In the genomic region with DNA sequence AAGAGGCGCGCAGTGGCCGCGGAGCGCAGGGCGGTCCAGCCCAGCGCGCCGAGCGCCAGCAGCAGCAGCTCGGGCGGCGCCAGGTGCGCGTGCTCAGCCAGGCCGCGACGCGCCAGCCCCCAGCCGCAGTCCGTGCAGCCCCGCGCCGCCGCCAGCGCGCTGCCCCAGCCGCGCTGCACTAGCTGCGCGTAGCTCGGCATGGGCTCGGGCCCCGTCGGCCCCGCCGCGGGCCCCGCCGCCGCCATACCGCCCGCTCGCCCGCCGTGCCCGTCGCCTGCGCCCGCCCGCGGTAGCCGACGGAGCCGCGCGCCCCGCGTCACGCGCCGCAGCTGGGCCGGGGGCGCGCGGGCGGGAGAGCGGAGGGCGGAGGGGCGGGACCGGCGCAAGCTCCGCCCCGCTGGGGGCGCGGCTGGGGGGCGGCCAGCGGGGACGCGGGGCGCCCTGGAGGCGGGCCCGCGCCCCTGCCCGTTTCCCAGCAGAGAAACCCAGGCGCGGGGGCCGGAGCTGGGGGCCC, we compare ENCODE assay signal across 8 cellular contexts. TPM values are rescaled to one million over a fixed set of nuclear protein-coding genes. Genes with fewer than 3 reads are reported as not detected.
DNase-seq lines count a peak whose midpoint lies in the region; ATAC-seq and TF ChIP-seq lines count a peak whose summit lies in the region.

A gene with protein sequence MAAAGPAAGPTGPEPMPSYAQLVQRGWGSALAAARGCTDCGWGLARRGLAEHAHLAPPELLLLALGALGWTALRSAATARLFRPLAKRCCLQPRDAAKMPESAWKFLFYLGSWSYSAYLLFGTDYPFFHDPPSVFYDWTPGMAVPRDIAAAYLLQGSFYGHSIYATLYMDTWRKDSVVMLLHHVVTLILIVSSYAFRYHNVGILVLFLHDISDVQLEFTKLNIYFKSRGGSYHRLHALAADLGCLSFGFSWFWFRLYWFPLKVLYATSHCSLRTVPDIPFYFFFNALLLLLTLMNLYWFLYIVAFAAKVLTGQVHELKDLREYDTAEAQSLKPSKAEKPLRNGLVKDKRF (minus strand): TSS at position 331 of the 514 bp plus-strand sequence. CDS start 86 bp downstream, at position 245.

- peaks cover 11% of the 10 kb centered on the region for H3K4me1 Mint-ChIP-seq in neural progenitor cell

- H3K79me2 ChIP-seq in neural progenitor cell (ENCODE audit: low read depth): no peaks in the 10 kb centered on the region

- peaks cover 27% of the 10 kb centered on the region for H3F3A ChIP-seq in neural progenitor cell (ENCODE audit: low read depth)

- ATAC-seq in GM18858 (IDR thresholded peaks at IDR 0.05; ENCODE audit: unreplicated experiment): no peak

- H3K36me3 ChIP-seq in neural progenitor cell: no peaks in the 10 kb centered on the region

- peak within 1 kb of the TSS; percentile 92 for H3K4me2 ChIP-seq in neural progenitor cell

- H3K4me3 ChIP-seq in neural progenitor cell: peak within 1 kb of the TSS; percentile 95

- no peak within 1 kb of the TSS for H3K27ac Mint-ChIP-seq in neural progenitor cell

- H3K4me3 Mint-ChIP-seq in neural progenitor cell: peak within 1 kb of the TSS; percentile 90

- peak within 1 kb of the TSS; percentile 82 for H2AFZ ChIP-seq in neural progenitor cell (replicated peaks)

- no peaks in the 10 kb centered on the region for H3K9me3 Mint-ChIP-seq in neural progenitor cell

- peaks cover 4% of the 10 kb centered on the region for H3K27me3 Mint-ChIP-seq in neural progenitor cell (ENCODE audit: insufficient read depth, low read depth)

- TF ChIP-seq CTCF in neural progenitor cell (IDR thresholded peaks at IDR 0.05): no peak

- H3K9me3 ChIP-seq in neural progenitor cell (ENCODE audit: low read depth): no peaks in the 10 kb centered on the region

- H3K27ac ChIP-seq in neural progenitor cell: no peak within 1 kb of the TSS

- peaks cover 36% of the 10 kb centered on the region for H4K20me1 ChIP-seq in neural progenitor cell (ENCODE audit: low read depth)

- peak; percentile 56 for DNase-seq in DMS53 (lab: John Stamatoyannopoulos, UW)
- no peak for DNase-seq in DMS53 treated with DMSO at 0.1 percent for 48 hours (lab: John Stamatoyannopoulos, UW; ENCODE audit: unreplicated experiment)
- peak; percentile 47 for DNase-seq in OCI-M1 (lab: John Stamatoyannopoulos, UW)
- peak; percentile 49 for DNase-seq in epidermal melanocyte (ENCODE audit: insufficient read length, low spot score)
- DNase-seq in neural progenitor cell (ENCODE audit: low spot score): peak; percentile 82
- DNase-seq in stimulated activated CD4-positive, alpha-beta T cell treated with anti-CD3 and anti-CD28 coated beads, Interleukin-1b, Interleukin-23, amount 100 ng/mL, for 48 hours: no peak
- no peak for DNase-seq in NCI-H2029 treated with DMSO at 0.1 percent for 48 hours (lab: John Stamatoyannopoulos, UW)

- H3K9ac ChIP-seq in neural progenitor cell: peak within 1 kb of the TSS; percentile 15

- peaks cover 1% of the 10 kb centered on the region for H3K36me3 Mint-ChIP-seq in neural progenitor cell

- peaks cover 22% of the 10 kb centered on the region for H3K4me1 ChIP-seq in neural progenitor cell

- H3K27me3 ChIP-seq in neural progenitor cell: peaks cover 14% of the 10 kb centered on the region

RNA-seq across cellular contexts. Expression of the gene that starts here (rescaled TPM):
- 1.9 and 7.6 TPM in 2 replicates for total RNA-seq in neural progenitor cell (ENCODE audit: low replicate concordance)

Comparison
In these comparisons a context has a peak if more than half of its experiments do, and no peak if none do; other contexts are left out.
1. DNase-seq: peak in DMS53 (single experiment), OCI-M1 (single experiment), epidermal melanocyte (single experiment) and neural progenitor cell (single experiment); none in DMS53 treated with DMSO at 0.1 percent for 48 hours (single experiment), stimulated activated CD4-positive, alpha-beta T cell treated with anti-CD3 and anti-CD28 coated beads, Interleukin-1b, Interleukin-23, amount 100 ng/mL, for 48 hours (single experiment) and NCI-H2029 treated with DMSO at 0.1 percent for 48 hours (single experiment).